In the genomic region with DNA sequence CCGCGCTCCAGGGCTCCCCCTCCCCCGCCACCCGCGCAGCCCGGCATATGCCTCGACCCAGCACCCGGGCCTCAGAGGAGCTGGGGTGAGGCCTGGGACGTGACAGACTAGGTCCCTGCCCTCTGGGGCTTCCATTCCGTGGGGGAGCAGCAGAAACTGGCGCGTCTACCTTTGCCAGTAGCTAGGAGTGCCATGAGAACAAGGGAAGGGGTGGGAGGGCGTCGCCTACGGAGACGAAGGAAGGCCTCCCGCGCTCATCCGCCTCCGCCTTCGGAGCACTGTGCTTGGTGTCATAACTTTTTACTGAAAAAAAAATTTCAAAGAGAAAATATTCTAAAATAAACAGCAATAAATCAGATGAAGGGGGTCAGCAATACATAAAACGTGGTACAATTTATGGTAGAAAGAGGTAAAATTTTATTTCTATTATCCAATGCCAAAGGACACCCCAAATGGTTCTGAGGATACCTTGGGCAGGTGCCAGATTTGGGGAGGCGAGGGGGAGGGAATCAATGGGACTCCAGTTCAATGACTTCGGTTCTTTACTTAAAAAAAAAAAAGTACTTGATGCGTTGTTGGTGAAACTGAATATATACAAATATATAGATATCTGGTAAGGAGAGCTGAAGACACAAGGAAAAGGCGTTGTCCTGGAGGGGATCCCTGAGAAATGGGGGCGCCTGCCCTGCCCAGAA, we compare ENCODE assay signal across 9 cellular contexts. TPM values are rescaled to one million over a fixed set of nuclear protein-coding genes. Genes with fewer than 3 reads are reported as not detected.
A peak's percentile ranks its signal among the peaks of the same experiment; 100 is the strongest.
DNase-seq lines count a peak whose midpoint lies in the region; ATAC-seq, FAIRE-seq and TF ChIP-seq lines count a peak whose summit lies in the region.
"Had no signal": no experiment of that assay in that cellular context is flagged by ENCODE, and none has a peak within 500 bp of the region (broad histone marks: within the 10 kb centered on the region; RNA-seq: fewer than 3 reads in every experiment).

No MANE protein-coding gene starts in this region.

- H3K27ac ChIP-seq in foreskin keratinocyte = no peak overlapping the region

- H3K27ac Mint-ChIP-seq in activated CD8-positive, alpha-beta T cell treated with anti-CD3 and anti-CD28 coated beads for 36 hours = peak overlapping the region; percentile 75

- DNase-seq in DMS 273 (lab: John Stamatoyannopoulos, UW; ENCODE audit: unreplicated experiment) (peak; percentile 32), DMS 273 treated with DMSO at 0.1 percent for 48 hours (lab: John Stamatoyannopoulos, UW) (no peak), foreskin keratinocyte (peak; percentile 13 to 29), putamen (ENCODE audit: low spot score) (peak; percentile 68), HTR-8/SVneo (ENCODE audit: insufficient read length, low spot score) (no peak), germinal center (ENCODE audit: low spot score) (no peak), NCI-H1436 (lab: John Stamatoyannopoulos, UW) (no peak)
- DNase-seq in activated CD8-positive, alpha-beta T cell treated with anti-CD3 and anti-CD28 coated beads for 36 hours = peak; percentile 42

- no peak for TF ChIP-seq CTCF in activated CD8-positive, alpha-beta T cell treated with anti-CD3 and anti-CD28 coated beads for 36 hours (IDR thresholded peaks at IDR 0.05)
- no peak for TF ChIP-seq CTCF in foreskin keratinocyte (conservative IDR thresholded peaks at IDR 0.05)

- POLR2A ChIA-PET in activated CD8-positive, alpha-beta T cell treated with anti-CD3 and anti-CD28 coated beads for 36 hours (lab: Charles Lee) = interaction anchor here (0.7 to 4.4 kb wide), 6 partner anchors 10 to 177 kb away, joined by 3 to 32 read pairs (median 8); partner anchors contain the start of gene WAPL

- peaks cover 21% of the 10 kb centered on the region for H3K4me1 Mint-ChIP-seq in activated CD8-positive, alpha-beta T cell treated with anti-CD3 and anti-CD28 coated beads for 36 hours (ENCODE audit: low read depth)

- intact Hi-C loops in activated CD8-positive, alpha-beta T cell treated with anti-CD3 and anti-CD28 coated beads for 36 hours (cut with micrococcal nuclease) = loop anchor here (5.0 kb wide), 1 partner anchor 121 kb away; the partner anchor contains the start of gene WAPL

- peaks cover 24% of the 10 kb centered on the region for H3K27me3 ChIP-seq in foreskin keratinocyte

- H3K9me3 Mint-ChIP-seq in activated CD8-positive, alpha-beta T cell treated with anti-CD3 and anti-CD28 coated beads for 36 hours = peaks cover 2% of the 10 kb centered on the region

- no peaks in the 10 kb centered on the region for H3K4me1 ChIP-seq in foreskin keratinocyte

- no peaks in the 10 kb centered on the region for H3K36me3 Mint-ChIP-seq in activated CD8-positive, alpha-beta T cell treated with anti-CD3 and anti-CD28 coated beads for 36 hours (ENCODE audit: low read depth)

- CTCF ChIA-PET in activated CD8-positive, alpha-beta T cell treated with anti-CD3 and anti-CD28 coated beads for 36 hours (lab: Charles Lee) = interaction anchor here (2.2 to 4.2 kb wide), 5 partner anchors 9 to 183 kb away, joined by 9 to 71 read pairs (median 18); no protein-coding TSS in a partner anchor

- FAIRE-seq in HTR-8/SVneo (lab: Jason Lieb, UNC) = no peak
- FAIRE-seq: A204.1 had no signal

- no peaks in the 10 kb centered on the region for H3K27me3 Mint-ChIP-seq in activated CD8-positive, alpha-beta T cell treated with anti-CD3 and anti-CD28 coated beads for 36 hours

- ATAC-seq in activated CD8-positive, alpha-beta T cell treated with anti-CD3 and anti-CD28 coated beads for 36 hours = no peak
- ATAC-seq in foreskin keratinocyte = no peak

- H3K4me3 Mint-ChIP-seq in activated CD8-positive, alpha-beta T cell treated with anti-CD3 and anti-CD28 coated beads for 36 hours = peak overlapping the region; percentile 88

RNA-seq across cellular contexts. Expression of gene GRID1, which starts 35.1 kb away (rescaled TPM):
- total RNA-seq in activated CD8-positive, alpha-beta T cell treated with anti-CD3 and anti-CD28 coated beads for 36 hours = not detected
- not detected in 2 replicates for total RNA-seq in foreskin keratinocyte
- polyA plus RNA-seq in foreskin keratinocyte = not detected in 2 replicates

Comparison
In these comparisons a context has a peak if more than half of its experiments do, and no peak if none do; other contexts are left out.
1. DNase-seq: peak in DMS 273 (single experiment), activated CD8-positive, alpha-beta T cell treated with anti-CD3 and anti-CD28 coated beads for 36 hours (single experiment), foreskin keratinocyte (2 of 2) and putamen (single experiment); none in DMS 273 treated with DMSO at 0.1 percent for 48 hours (single experiment), HTR-8/SVneo (single experiment), germinal center (single experiment) and NCI-H1436 (single experiment).